22 cellular contexts compared by ENCODE assay signal in the genomic region with DNA sequence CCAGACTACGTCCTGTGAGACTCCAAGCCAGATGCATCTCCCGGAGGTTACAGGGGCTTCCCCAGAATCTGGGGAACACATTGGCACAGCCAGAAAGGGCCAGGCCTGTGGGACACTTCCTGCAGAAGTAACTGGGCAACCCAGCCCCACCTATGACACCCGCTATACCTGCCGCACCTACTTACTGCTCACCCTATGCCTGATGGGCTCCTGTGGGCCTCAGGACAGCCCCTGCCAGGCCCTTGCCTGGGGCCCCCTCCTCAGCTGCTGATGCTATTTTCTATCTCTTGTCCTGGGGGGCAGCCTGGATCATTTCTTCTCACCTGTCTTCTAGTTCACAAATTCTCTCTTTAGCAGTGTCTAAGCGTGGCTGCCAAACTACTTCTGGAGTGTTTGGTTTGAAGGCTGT. TPM values are rescaled to one million over a fixed set of nuclear protein-coding genes. Genes with fewer than 3 reads are reported as not detected.
DNase-seq lines count a peak whose midpoint lies in the region; ATAC-seq, FAIRE-seq and TF ChIP-seq lines count a peak whose summit lies in the region.
"Had no signal": no experiment of that assay in that cellular context is flagged by ENCODE, and none has a peak within 500 bp of the region (broad histone marks: within the 10 kb centered on the region; RNA-seq: fewer than 3 reads in every experiment).

No MANE protein-coding gene starts in this region.

- ATAC-seq in activated CD4-positive, alpha-beta T cell treated with anti-CD3 and anti-CD28 coated beads for 36 hours = no peak
- ATAC-seq in K562 (no peak), T-cell (replicated peaks in 1 of 4) (no peak)

- POLR2A ChIA-PET in activated CD4-positive, alpha-beta T cell treated with anti-CD3 and anti-CD28 coated beads for 36 hours (lab: Charles Lee) = no interaction called here
- POLR2A ChIA-PET in activated CD4-positive, alpha-beta T cell treated with anti-CD3 and anti-CD28 coated beads, Interleukin-2, amount 10 ng/mL, durations not matched to agents 7 days and 5 days (lab: Charles Lee) = no interaction called here
- POLR2A ChIA-PET in K562 (lab: Yijun Ruan, JAX) = interaction anchor here (1.2 kb wide), 1 partner anchor 14 kb away, joined by 3 read pairs; no protein-coding TSS in a partner anchor
- POLR2A ChIA-PET in T-cell (lab: Charles Lee) = no interaction called here
- POLR2A ChIA-PET in CD4-positive, alpha-beta memory T cell (lab: Charles Lee; ENCODE audit: partially characterized antibody) = no interaction called here

- H3K9me3 Mint-ChIP-seq in activated CD4-positive, alpha-beta T cell treated with anti-CD3 and anti-CD28 coated beads for 36 hours (ENCODE audit: low read depth) = peaks cover 7% of the 10 kb centered on the region
- peaks cover 12% of the 10 kb centered on the region for H3K9me3 Mint-ChIP-seq in activated CD4-positive, alpha-beta T cell treated with anti-CD3 and anti-CD28 coated beads, Interleukin-2, amount 10 ng/mL, durations not matched to agents 7 days and 5 days
- peaks cover 0 to 9% (median 4%) of the 10 kb centered on the region in 3 donors for H3K9me3 Mint-ChIP-seq in T-cell
- peaks cover 0 to 15% (median 8%) of the 10 kb centered on the region in 8 donors for H3K9me3 Mint-ChIP-seq in CD4-positive, alpha-beta memory T cell

- BruUV-seq in K562 (replicated peaks; lab: Mats Ljungman, UMichigan) = no TSS peak

- WGBS in K562 (ENCODE audit: insufficient coverage, low coverage, missing lambda C conversion rate) = 83% methylated on average over 3 of the region's 5 CpGs
- WGBS in spleen, 5 donors = 93 to 99% (median 98%) methylated on average over 5 of the region's 5 CpGs

- H3K4me1 ChIP-seq in K562 (replicated peaks in 1 of 2; ENCODE audit: control insufficient read depth in 2 of 2, insufficient read depth in 2 of 2, low read length in 2 of 2) (peaks cover 0 to 25% of the 10 kb centered on the region in 2 experiments; a peak in 2 of 5 replicates), spleen (no peaks in the 10 kb centered on the region)
- H3K4me1 ChIP-seq in CD4-positive, alpha-beta memory T cell (ENCODE audit: insufficient read depth, low read length) = no peaks in the 10 kb centered on the region

- no peak for TF ChIP-seq CTCF in K562 (IDR thresholded peaks at IDR 0.05 in 2 of 3, conservative IDR thresholded peaks at IDR 0.05 in 1 of 3; ENCODE audit: insufficient read depth in 2 of 3, low read depth in 1 of 3, low read length in 3 of 3)
- TF ChIP-seq CTCF in spleen (IDR thresholded peaks at IDR 0.05 in 8 of 11, conservative IDR thresholded peaks at IDR 0.05 in 3 of 11) = no peak

- no peak overlapping the region for H3K4me2 ChIP-seq in K562 (ENCODE audit: insufficient read depth, low read length)
- H3K4me2 ChIP-seq: PC-9 had no signal

- no peak overlapping the region for H3K9ac ChIP-seq in K562 (ENCODE audit: insufficient read depth in 1 of 2, low read depth in 2 of 2, low read length in 2 of 2)

- no peak for FAIRE-seq in K562 (lab: Jason Lieb, UNC)
- FAIRE-seq: GM12892 had no signal

- H3K27me3 ChIP-seq in K562 (ENCODE audit: control insufficient read depth in 2 of 2, insufficient read depth in 2 of 2, low read length in 2 of 2) (peaks cover 0 to under 1% of the 10 kb centered on the region in 2 experiments; a peak in 1 of 5 replicates), spleen (replicated peaks in 1 of 7) (peaks cover 0 to 12% (median 0%) of the 10 kb centered on the region in 7 donors)
- no peaks in the 10 kb centered on the region for H3K27me3 ChIP-seq in CD4-positive, alpha-beta memory T cell (ENCODE audit: insufficient read depth, low read length)

- TF ChIP-seq RAD21 in K562 (CRISPR knock-in tag; conservative IDR thresholded peaks at IDR 0.05 in 1 of 2, IDR thresholded peaks at IDR 0.05 in 1 of 2) = no peak

- CTCF ChIA-PET in activated CD4-positive, alpha-beta T cell treated with anti-CD3 and anti-CD28 coated beads for 36 hours (lab: Charles Lee) = no interaction called here
- CTCF ChIA-PET in activated CD4-positive, alpha-beta T cell treated with anti-CD3 and anti-CD28 coated beads, Interleukin-2, amount 10 ng/mL, durations not matched to agents 7 days and 5 days (lab: Charles Lee) = no interaction called here
- CTCF ChIA-PET in K562 (lab: Yijun Ruan, JAX; ENCODE audit: low intra/inter-chr PET ratio) = no interaction called here
- CTCF ChIA-PET in T-cell (lab: Charles Lee) = no interaction called here
- CTCF ChIA-PET in CD4-positive, alpha-beta memory T cell (lab: Charles Lee; ENCODE audit: partially characterized antibody) = no interaction called here

- H3K4me1 Mint-ChIP-seq in activated CD4-positive, alpha-beta T cell treated with anti-CD3 and anti-CD28 coated beads for 36 hours = no peaks in the 10 kb centered on the region
- no peaks in the 10 kb centered on the region for H3K4me1 Mint-ChIP-seq in activated CD4-positive, alpha-beta T cell treated with anti-CD3 and anti-CD28 coated beads, Interleukin-2, amount 10 ng/mL, durations not matched to agents 7 days and 5 days
- H3K4me1 Mint-ChIP-seq in T-cell = no peaks in the 10 kb centered on the region
- H3K4me1 Mint-ChIP-seq in CD4-positive, alpha-beta memory T cell = no peaks in the 10 kb centered on the region

- H3K27ac ChIP-seq in K562 (ENCODE audit: extremely low read depth, low read depth, low read length) (no peak overlapping the region), spleen (no peak overlapping the region)
- H3K27ac ChIP-seq in CD4-positive, alpha-beta memory T cell (ENCODE audit: low read depth, low read length) = no peak overlapping the region
- H3K27ac ChIP-seq: PC-9 had no signal

- no peaks in the 10 kb centered on the region for H3K79me2 ChIP-seq in K562 (ENCODE audit: control insufficient read depth, insufficient read depth, low read length)

- no peak overlapping the region for H2AFZ ChIP-seq in K562 (ENCODE audit: low read depth, low read length)
- H2AFZ ChIP-seq: PC-9 had no signal

- TF ChIP-seq EP300 in K562 (IDR thresholded peaks at IDR 0.05; ENCODE audit: low read length) = no peak

- H3K9me3 ChIP-seq in K562 (replicated peaks; ENCODE audit: control insufficient read depth, insufficient read depth, low read depth, low read length) = no peaks in the 10 kb centered on the region
- peaks cover 0 to 31% (median 22%) of the 10 kb centered on the region in 8 donors for H3K9me3 ChIP-seq in spleen
- H3K9me3 ChIP-seq in CD4-positive, alpha-beta memory T cell (ENCODE audit: control insufficient read depth in 1 of 2, low read length in 2 of 2) = peaks cover 0 to 9% of the 10 kb centered on the region in 2 donors

- no peaks in the 10 kb centered on the region for H4K20me1 ChIP-seq in K562 (replicated peaks; ENCODE audit: control insufficient read depth, insufficient read depth, low read length)

- no peaks in the 10 kb centered on the region for H3K9me1 ChIP-seq in K562 (ENCODE audit: control insufficient read depth, insufficient read depth, low read length)

- H3K36me3 ChIP-seq in K562 (ENCODE audit: control insufficient read depth, insufficient read depth, low read length) = peaks cover 29% of the 10 kb centered on the region; the same call in 1 of the 3 replicates
- H3K36me3 ChIP-seq in spleen = no peaks in the 10 kb centered on the region
- no peaks in the 10 kb centered on the region for H3K36me3 ChIP-seq in CD4-positive, alpha-beta memory T cell (ENCODE audit: insufficient read depth, low read length)

- H3K4me3 ChIP-seq in K562 = no peak overlapping the region
- H3K4me3 ChIP-seq in spleen = no peak overlapping the region
- H3K4me3 ChIP-seq in CD4-positive, alpha-beta memory T cell (ENCODE audit: low read length in 2 of 2) = no peak overlapping the region
- H3K4me3 ChIP-seq: PC-9 had no signal

- no peak overlapping the region for H3K4me3 Mint-ChIP-seq in activated CD4-positive, alpha-beta T cell treated with anti-CD3 and anti-CD28 coated beads for 36 hours
- no peak overlapping the region for H3K4me3 Mint-ChIP-seq in activated CD4-positive, alpha-beta T cell treated with anti-CD3 and anti-CD28 coated beads, Interleukin-2, amount 10 ng/mL, durations not matched to agents 7 days and 5 days
- H3K4me3 Mint-ChIP-seq in T-cell = no peak overlapping the region
- H3K4me3 Mint-ChIP-seq in CD4-positive, alpha-beta memory T cell = no peak overlapping the region

- no peak overlapping the region for H3K27ac Mint-ChIP-seq in activated CD4-positive, alpha-beta T cell treated with anti-CD3 and anti-CD28 coated beads for 36 hours
- H3K27ac Mint-ChIP-seq in activated CD4-positive, alpha-beta T cell treated with anti-CD3 and anti-CD28 coated beads, Interleukin-2, amount 10 ng/mL, durations not matched to agents 7 days and 5 days = no peak overlapping the region
- no peak overlapping the region for H3K27ac Mint-ChIP-seq in T-cell
- H3K27ac Mint-ChIP-seq in CD4-positive, alpha-beta memory T cell = no peak overlapping the region

- peak; percentile 2 for DNase-seq in activated CD4-positive, alpha-beta T cell treated with anti-CD3 and anti-CD28 coated beads for 36 hours
- no peak for DNase-seq in activated CD4-positive, alpha-beta T cell treated with anti-CD3 and anti-CD28 coated beads, Interleukin-2, amount 10 ng/mL, durations not matched to agents 7 days and 5 days
- DNase-seq in K562 (ENCODE audit: extremely low read depth in 1 of 4, low spot score in 3 of 4) (no peak), islet precursor cell (peak; percentile 38), spleen (peak; percentile 25), T-cell (no peak)
- no peak for DNase-seq in CD4-positive, alpha-beta memory T cell
- no peak for DNase-seq in activated T-cell treated with anti-CD3 and anti-CD28 coated beads, Interleukin-2, amount 50 U/mL, for 1 hour
- DNase-seq: 8988T; DMS153; DND-41; KG1; MM.1S; NCI-H2029; NCI-H446; NCI-H524 treated with DMSO at 0.1 percent for 48 hours; NCI-H82; NK-92 treated with Interleukin-12 subunit alpha and Interleukin-12 subunit beta, amount 100 ng/mL, for 24 hours; Right ventricle myocardium superior had no signal

- no peaks in the 10 kb centered on the region for H3K27me3 Mint-ChIP-seq in activated CD4-positive, alpha-beta T cell treated with anti-CD3 and anti-CD28 coated beads for 36 hours
- no peaks in the 10 kb centered on the region for H3K27me3 Mint-ChIP-seq in activated CD4-positive, alpha-beta T cell treated with anti-CD3 and anti-CD28 coated beads, Interleukin-2, amount 10 ng/mL, durations not matched to agents 7 days and 5 days
- peaks cover under 1% of the 10 kb centered on the region in 2 donors for H3K27me3 Mint-ChIP-seq in T-cell
- peaks cover 0 to 1% of the 10 kb centered on the region in 2 donors for H3K27me3 Mint-ChIP-seq in CD4-positive, alpha-beta memory T cell

- in situ Hi-C loops in K562 (cut with MboI) = no loop called here

- no peaks in the 10 kb centered on the region for H3K36me3 Mint-ChIP-seq in activated CD4-positive, alpha-beta T cell treated with anti-CD3 and anti-CD28 coated beads for 36 hours (ENCODE audit: low read depth)
- no peaks in the 10 kb centered on the region for H3K36me3 Mint-ChIP-seq in activated CD4-positive, alpha-beta T cell treated with anti-CD3 and anti-CD28 coated beads, Interleukin-2, amount 10 ng/mL, durations not matched to agents 7 days and 5 days (ENCODE audit: low read depth)
- peaks cover 3% of the 10 kb centered on the region for H3K36me3 Mint-ChIP-seq in T-cell
- peaks cover 0 to 1% of the 10 kb centered on the region in 2 donors for H3K36me3 Mint-ChIP-seq in CD4-positive, alpha-beta memory T cell

- intact Hi-C loops in activated CD4-positive, alpha-beta T cell treated with anti-CD3 and anti-CD28 coated beads for 36 hours (cut with DNase I, micrococcal nuclease) = no loop called here
- intact Hi-C loops in K562 (cut with micrococcal nuclease) = no loop called here
- intact Hi-C loops in spleen (cut with DNase I; ENCODE audit: low total_unique reads) = no loop called here
- intact Hi-C loops in CD4-positive, alpha-beta memory T cell (cut with micrococcal nuclease) = no loop called here

- TF ChIP-seq POLR2A in K562 (conservative IDR thresholded peaks at IDR 0.05) (no peak), spleen (IDR thresholded peaks at IDR 0.05) (no peak)

RNA-seq across cellular contexts. Expression of a gene that starts 28.7 kb away (rescaled TPM):
- 1 to 10 TPM; 3.2 to 3.6 TPM for total RNA-seq in activated CD4-positive, alpha-beta T cell treated with anti-CD3 and anti-CD28 coated beads for 36 hours
- total RNA-seq in activated CD4-positive, alpha-beta T cell treated with anti-CD3 and anti-CD28 coated beads, Interleukin-2, amount 10 ng/mL, durations not matched to agents 7 days and 5 days = 1 to 10 TPM; 1.5 TPM
- total RNA-seq in K562 (2011; cell fraction: chromatin; rRNA removed; ENCODE audit: low replicate concordance) = 61.3 and 185 TPM in 2 replicates
- total RNA-seq in K562 (2011; cell fraction: nucleolus; rRNA removed) = 142 and 150 TPM in 2 replicates
- 67.6 and 76.6 TPM in 2 replicates for total RNA-seq in K562 (2011; cell fraction: nucleoplasm; rRNA removed)
- total RNA-seq in K562 (2014; rRNA removed) (20.1 and 22.8 TPM in 2 replicates), K562 (2014; rRNA removed; fragmentation: Illumina TruSeq; extraction: Trizol) (2.4 and 3.3 TPM in 2 replicates), K562 (2015; rRNA removed; fragmentation: Illumina TruSeq; extraction: Trizol) (10.5 and 10.7 TPM in 2 replicates), K562 (2021) (43.4 and 48.4 TPM in 2 replicates), spleen (10 to 100 TPM in 1 of 7 donors, 1 to 10 TPM in 6; 3.0 to 10.8 (median 6.0) TPM), T-cell (1 to 10 TPM in 4 of 5 donors, under 1 TPM in 1; 0.76 to 1.9 (median 1.2) TPM)
- polyA plus RNA-seq in K562 (2011; rRNA removed) (8.6 and 12.1 TPM in 2 replicates), K562 (2014; fragmentation: Illumina TruSeq; extraction: Trizol) (6.6 and 16.7 TPM in 2 replicates), K562 (2014; fragmentation: Nextera tagmentation; extraction: Ambion mirVana) (under 1 TPM; 0.25 to 0.50 TPM), K562 (2014; rRNA removed) (24.5 and 38.0 TPM in 2 replicates), spleen (10 to 100 TPM in 1 of 3 donors, 1 to 10 TPM in 2; 6.1 to 14.3 (median 6.6) TPM)
- polyA plus RNA-seq in K562 (2011; cell fraction: cytosol; rRNA removed) = 10.2 and 16.7 TPM in 2 replicates
- polyA plus RNA-seq in K562 (2011; cell fraction: nucleus; rRNA removed) = 134 and 193 TPM in 2 replicates
- 20.4 and 32.1 TPM in 2 replicates for polyA plus RNA-seq in K562 (2012)
- 8.1 and 12.6 TPM in 2 replicates for polyA minus RNA-seq in K562 (2011; rRNA and poly(A)+ RNA removed)
- polyA minus RNA-seq in K562 (2011; cell fraction: cytosol; rRNA and poly(A)+ RNA removed) = 17.8 and 19.8 TPM in 2 replicates
- polyA minus RNA-seq in K562 (2011; cell fraction: nucleus; rRNA and poly(A)+ RNA removed) = 39.4 and 47.9 TPM in 2 replicates
- under 1 TPM; 0.29 to 0.80 TPM for total RNA-seq in CD4-positive, alpha-beta memory T cell
- not detected for polyA plus RNA-seq in CD4-positive, alpha-beta memory T cell
- total RNA-seq: RPMI7951 had no signal

RNA-seq across cellular contexts. Expression of a gene that starts 41.3 kb away (rescaled TPM):
- total RNA-seq in activated CD4-positive, alpha-beta T cell treated with anti-CD3 and anti-CD28 coated beads for 36 hours = 10 to 100 TPM; 12.3 to 13.5 TPM
- 10 to 100 TPM; 18.3 to 21.4 TPM for total RNA-seq in activated CD4-positive, alpha-beta T cell treated with anti-CD3 and anti-CD28 coated beads, Interleukin-2, amount 10 ng/mL, durations not matched to agents 7 days and 5 days
- 7.5 and 26.6 TPM in 2 replicates for total RNA-seq in K562 (2011; cell fraction: chromatin; rRNA removed; ENCODE audit: low replicate concordance)
- total RNA-seq in K562 (2011; cell fraction: nucleolus; rRNA removed) = 23.2 and 26.8 TPM in 2 replicates
- 10.1 and 13.7 TPM in 2 replicates for total RNA-seq in K562 (2011; cell fraction: nucleoplasm; rRNA removed)
- total RNA-seq in K562 (2014; rRNA removed) = 12.3 and 13.2 TPM in 2 replicates
- total RNA-seq in K562 (2014; rRNA removed; fragmentation: Illumina TruSeq; extraction: Trizol) = 1.7 and 2.1 TPM in 2 replicates
- total RNA-seq in K562 (2015; rRNA removed; fragmentation: Illumina TruSeq; extraction: Trizol) = 11.7 and 11.9 TPM in 2 replicates
- total RNA-seq in K562 (2021) = 15.7 and 16.3 TPM in 2 replicates
- 8.3 and 10.6 TPM in 2 replicates for polyA plus RNA-seq in K562 (2011; rRNA removed)
- polyA plus RNA-seq in K562 (2011; cell fraction: cytosol; rRNA removed) = 10.6 and 23.4 TPM in 2 replicates
- polyA plus RNA-seq in K562 (2011; cell fraction: nucleus; rRNA removed) = 16.5 and 26.6 TPM in 2 replicates
- 20.4 and 28.6 TPM in 2 replicates for polyA plus RNA-seq in K562 (2012)
- 3.1 and 6.4 TPM in 2 replicates for polyA plus RNA-seq in K562 (2014; fragmentation: Illumina TruSeq; extraction: Trizol)
- polyA plus RNA-seq in K562 (2014; fragmentation: Nextera tagmentation; extraction: Ambion mirVana) = under 1 TPM; 0.14 to 0.85 TPM
- polyA plus RNA-seq in K562 (2014; rRNA removed) = 8.2 and 14.5 TPM in 2 replicates
- polyA minus RNA-seq in K562 (2011; rRNA and poly(A)+ RNA removed) = 1.1 and 2.3 TPM in 2 replicates
- polyA minus RNA-seq in K562 (2011; cell fraction: cytosol; rRNA and poly(A)+ RNA removed) = 3.7 and 9.5 TPM in 2 replicates
- polyA minus RNA-seq in K562 (2011; cell fraction: nucleus; rRNA and poly(A)+ RNA removed) = 2.7 and 3.6 TPM in 2 replicates
- total RNA-seq in spleen = 10 to 100 TPM; 10.1 to 31.1 (median 25.3) TPM
- 10 to 100 TPM; 17.7 to 25.4 (median 17.7) TPM for polyA plus RNA-seq in spleen
- total RNA-seq in T-cell = 10 to 100 TPM; 10.0 to 25.5 (median 20.2) TPM
- total RNA-seq in CD4-positive, alpha-beta memory T cell = 10 to 100 TPM; 17.4 to 18.0 TPM
- polyA plus RNA-seq in CD4-positive, alpha-beta memory T cell = 10 to 100 TPM; 10.5 to 20.2 TPM

Comparison
In these comparisons a context has a peak if more than half of its experiments do, and no peak if none do; other contexts are left out.
1. DNase-seq: peak in activated CD4-positive, alpha-beta T cell treated with anti-CD3 and anti-CD28 coated beads for 36 hours (single experiment), islet precursor cell (single experiment) and spleen (single experiment); none in activated CD4-positive, alpha-beta T cell treated with anti-CD3 and anti-CD28 coated beads, Interleukin-2, amount 10 ng/mL, durations not matched to agents 7 days and 5 days (single experiment), K562 (0 of 4), T-cell (0 of 34), CD4-positive, alpha-beta memory T cell (0 of 5) and activated T-cell treated with anti-CD3 and anti-CD28 coated beads, Interleukin-2, amount 50 U/mL, for 1 hour (single experiment).